ENCODE assay signal across 8 cellular contexts in the genomic region with DNA sequence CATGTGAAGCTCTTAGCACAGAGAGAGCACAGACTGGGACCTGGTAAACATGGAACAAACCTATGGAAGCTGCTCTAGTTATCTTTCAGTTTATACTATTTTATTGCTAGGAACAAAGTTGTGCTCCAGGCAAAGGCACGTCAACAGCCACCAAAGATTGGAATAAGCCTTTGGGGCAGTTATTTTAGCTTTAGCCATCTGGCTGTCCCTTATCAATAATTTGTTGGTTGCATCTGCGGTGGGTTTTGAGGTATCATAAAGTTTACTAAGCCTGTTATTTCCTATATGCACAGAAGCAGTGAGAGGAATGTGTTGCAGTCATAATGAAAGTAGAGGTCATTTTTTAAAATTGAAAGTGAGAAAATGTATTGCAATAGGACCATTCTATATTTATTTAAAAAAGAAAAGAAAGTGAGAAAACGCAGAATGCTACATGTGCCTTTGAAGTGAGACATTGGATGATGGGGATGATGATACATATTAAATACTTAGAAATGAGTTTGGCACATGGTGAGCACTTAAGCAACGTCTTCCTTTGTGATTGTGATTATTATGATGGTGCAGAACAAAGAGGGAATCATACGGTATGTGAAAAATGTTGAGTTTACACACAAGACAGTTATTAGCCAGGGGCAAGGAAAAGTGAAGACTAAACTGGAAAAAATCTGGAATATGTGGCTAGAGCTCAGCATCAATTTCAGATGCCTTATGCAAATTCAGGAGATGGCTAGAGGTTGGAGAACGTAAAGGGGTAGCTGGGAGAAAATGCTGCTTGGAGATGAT. TPM values are rescaled to one million over a fixed set of nuclear protein-coding genes. Genes with fewer than 3 reads are reported as not detected.
DNase-seq lines count a peak whose midpoint lies in the region; ATAC-seq and TF ChIP-seq lines count a peak whose summit lies in the region.

No MANE protein-coding gene starts in this region.

- H3K36me3 ChIP-seq in prostate gland: no peaks in the 10 kb centered on the region

- peaks cover 9% of the 10 kb centered on the region for H3K27me3 Mint-ChIP-seq in activated T-cell treated with anti-CD3 and anti-CD28 coated beads, Interleukin-2, amount 50 U/mL, for 4 hours (ENCODE audit: low read depth)
- peaks cover 24% of the 10 kb centered on the region for H3K27me3 Mint-ChIP-seq in activated CD8-positive, alpha-beta T cell treated with anti-CD3 and anti-CD28 coated beads, Interleukin-2, amount 10 ng/mL, durations not matched to agents 7 days and 5 days (ENCODE audit: low read depth)
- H3K27me3 Mint-ChIP-seq in stimulated activated naive CD8-positive, alpha-beta T cell treated with anti-CD3 and anti-CD28 coated beads, Interleukin-15, amount 100 ng/mL, for 72 hours: peaks cover 58% of the 10 kb centered on the region

- no peak overlapping the region for H3K4me3 ChIP-seq in prostate gland

- no peak overlapping the region for H3K4me3 Mint-ChIP-seq in activated T-cell treated with anti-CD3 and anti-CD28 coated beads, Interleukin-2, amount 50 U/mL, for 4 hours
- no peak overlapping the region for H3K4me3 Mint-ChIP-seq in activated CD8-positive, alpha-beta T cell treated with anti-CD3 and anti-CD28 coated beads, Interleukin-2, amount 10 ng/mL, durations not matched to agents 7 days and 5 days
- H3K4me3 Mint-ChIP-seq in stimulated activated naive CD8-positive, alpha-beta T cell treated with anti-CD3 and anti-CD28 coated beads, Interleukin-15, amount 100 ng/mL, for 72 hours: peak overlapping the region; percentile 42 to 71

- H3K9me3 ChIP-seq in prostate gland: no peaks in the 10 kb centered on the region

- ATAC-seq in activated T-cell treated with anti-CD3 and anti-CD28 coated beads, Interleukin-2, amount 50 U/mL, for 4 hours: peak; percentile 41 to 52
- peak; percentile 78 for ATAC-seq in HG02973 (IDR thresholded peaks at IDR 0.05; ENCODE audit: unreplicated experiment)
- ATAC-seq in activated CD8-positive, alpha-beta T cell treated with anti-CD3 and anti-CD28 coated beads, Interleukin-2, amount 10 ng/mL, durations not matched to agents 7 days and 5 days: peak; percentile 29
- ATAC-seq in stimulated activated naive CD8-positive, alpha-beta T cell treated with anti-CD3 and anti-CD28 coated beads, Interleukin-15, amount 100 ng/mL, for 72 hours: peak; percentile 75

- CTCF ChIA-PET in activated CD8-positive, alpha-beta T cell treated with anti-CD3 and anti-CD28 coated beads, Interleukin-2, amount 10 ng/mL, durations not matched to agents 7 days and 5 days (lab: Charles Lee): interaction anchor here (1.7 to 6.5 kb wide), 9 partner anchors 22 to 139 kb away, joined by 6 to 62 read pairs (median 13); no protein-coding TSS in a partner anchor

- peaks cover 60% of the 10 kb centered on the region for H3K4me1 Mint-ChIP-seq in activated T-cell treated with anti-CD3 and anti-CD28 coated beads, Interleukin-2, amount 50 U/mL, for 4 hours (ENCODE audit: low read depth)
- H3K4me1 Mint-ChIP-seq in activated CD8-positive, alpha-beta T cell treated with anti-CD3 and anti-CD28 coated beads, Interleukin-2, amount 10 ng/mL, durations not matched to agents 7 days and 5 days (ENCODE audit: low read depth): peaks cover 43% of the 10 kb centered on the region
- H3K4me1 Mint-ChIP-seq in stimulated activated naive CD8-positive, alpha-beta T cell treated with anti-CD3 and anti-CD28 coated beads, Interleukin-15, amount 100 ng/mL, for 72 hours: peaks cover 65% of the 10 kb centered on the region

- no peak for DNase-seq in activated T-cell treated with anti-CD3 and anti-CD28 coated beads, Interleukin-2, amount 50 U/mL, for 4 hours
- no peak for DNase-seq in activated T-cell treated with anti-CD3 and anti-CD28 coated beads, Interleukin-2, amount 50 U/mL, for 48 hours
- DNase-seq in activated CD8-positive, alpha-beta T cell treated with anti-CD3 and anti-CD28 coated beads, Interleukin-2, amount 10 ng/mL, durations not matched to agents 7 days and 5 days: no peak
- no peak for DNase-seq in stimulated activated naive CD8-positive, alpha-beta T cell treated with anti-CD3 and anti-CD28 coated beads, Interleukin-15, amount 100 ng/mL, for 72 hours
- DNase-seq in prostate gland (ENCODE audit: low spot score) (no peak), NCI-H2196 treated with DMSO at 0.1 percent for 48 hours (lab: John Stamatoyannopoulos, UW; ENCODE audit: unreplicated experiment) (no peak)
- no peak for DNase-seq in stimulated activated CD4-positive, alpha-beta T cell treated with anti-CD3 and anti-CD28 coated beads, Interleukin-4, amount 100 ng/mL, for 1 hour

- no peak overlapping the region for H3K27ac ChIP-seq in prostate gland

- TF ChIP-seq POLR2A in prostate gland (IDR thresholded peaks at IDR 0.05): no peak

- H3K27ac Mint-ChIP-seq in activated CD8-positive, alpha-beta T cell treated with anti-CD3 and anti-CD28 coated beads, Interleukin-2, amount 10 ng/mL, durations not matched to agents 7 days and 5 days: no peak overlapping the region
- peak overlapping the region; percentile 2 to 63 for H3K27ac Mint-ChIP-seq in stimulated activated naive CD8-positive, alpha-beta T cell treated with anti-CD3 and anti-CD28 coated beads, Interleukin-15, amount 100 ng/mL, for 72 hours

- no peak for TF ChIP-seq CTCF in prostate gland (IDR thresholded peaks at IDR 0.05)

- no peaks in the 10 kb centered on the region for H3K9me3 Mint-ChIP-seq in activated T-cell treated with anti-CD3 and anti-CD28 coated beads, Interleukin-2, amount 50 U/mL, for 4 hours
- no peaks in the 10 kb centered on the region for H3K9me3 Mint-ChIP-seq in activated CD8-positive, alpha-beta T cell treated with anti-CD3 and anti-CD28 coated beads, Interleukin-2, amount 10 ng/mL, durations not matched to agents 7 days and 5 days (ENCODE audit: insufficient read depth)
- H3K9me3 Mint-ChIP-seq in stimulated activated naive CD8-positive, alpha-beta T cell treated with anti-CD3 and anti-CD28 coated beads, Interleukin-15, amount 100 ng/mL, for 72 hours: no peaks in the 10 kb centered on the region

- intact Hi-C loops in prostate gland (cut with DNase I): no loop called here

- POLR2A ChIA-PET in activated CD8-positive, alpha-beta T cell treated with anti-CD3 and anti-CD28 coated beads, Interleukin-2, amount 10 ng/mL, durations not matched to agents 7 days and 5 days (lab: Charles Lee): no interaction called here

- WGBS in prostate gland: 63% methylated on average over 6 of the region's 6 CpGs

- H3K27me3 ChIP-seq in prostate gland (replicated peaks; ENCODE audit: insufficient read depth): no peaks in the 10 kb centered on the region

- no peaks in the 10 kb centered on the region for H3K36me3 Mint-ChIP-seq in activated T-cell treated with anti-CD3 and anti-CD28 coated beads, Interleukin-2, amount 50 U/mL, for 4 hours (ENCODE audit: insufficient read depth)
- no peaks in the 10 kb centered on the region for H3K36me3 Mint-ChIP-seq in activated CD8-positive, alpha-beta T cell treated with anti-CD3 and anti-CD28 coated beads, Interleukin-2, amount 10 ng/mL, durations not matched to agents 7 days and 5 days (ENCODE audit: low read depth)

- H3K4me1 ChIP-seq in prostate gland (replicated peaks): no peaks in the 10 kb centered on the region

RNA-seq across cellular contexts. Expression of gene PRR5L, which starts 58.3 kb away (rescaled TPM):
- 1 to 10 TPM; 5.1 to 10.0 (median 8.5) TPM for total RNA-seq in activated T-cell treated with anti-CD3 and anti-CD28 coated beads, Interleukin-2, amount 50 U/mL, for 4 hours
- 1 to 10 TPM; 3.4 to 4.5 TPM for total RNA-seq in activated CD8-positive, alpha-beta T cell treated with anti-CD3 and anti-CD28 coated beads, Interleukin-2, amount 10 ng/mL, durations not matched to agents 7 days and 5 days
- 10 to 100 TPM in 1 of 2 donors, 1 to 10 TPM in 1; 4.0 to 10.1 TPM for total RNA-seq in prostate gland

Comparison
In these comparisons a context has a peak if more than half of its experiments do, and no peak if none do; other contexts are left out.
1. H3K4me3 Mint-ChIP-seq: peak in stimulated activated naive CD8-positive, alpha-beta T cell treated with anti-CD3 and anti-CD28 coated beads, Interleukin-15, amount 100 ng/mL, for 72 hours (2 of 2); none in activated T-cell treated with anti-CD3 and anti-CD28 coated beads, Interleukin-2, amount 50 U/mL, for 4 hours (single experiment) and activated CD8-positive, alpha-beta T cell treated with anti-CD3 and anti-CD28 coated beads, Interleukin-2, amount 10 ng/mL, durations not matched to agents 7 days and 5 days (single experiment).
2. Peak in every context shown above with its lines, with median percentiles within 50 percentile points of each other: ATAC-seq.